In genomic region chr2:17620280-17620679, GRCh38 we compare ENCODE assay signal across 16 cellular contexts.
A peak's percentile ranks its signal among the peaks of the same experiment; 100 is the strongest.
DNase-seq lines count a peak whose midpoint lies in the region; ATAC-seq, FAIRE-seq and TF ChIP-seq lines count a peak whose summit lies in the region.
"Had no signal": no experiment of that assay in that cellular context is flagged by ENCODE, and none has a peak within 500 bp of the region (broad histone marks: within the 10 kb centered on the region; RNA-seq: fewer than 3 reads in every experiment).

No MANE protein-coding gene starts in this region.

- H3K79me1 ChIP-seq in H1 (ENCODE audit: low read depth, low read length): no peaks in the 10 kb centered on the region; the same call in 1 of the 2 replicates

- no peak overlapping the region for H2AK5ac ChIP-seq in H1 (ENCODE audit: low read depth, low read length)

- H3K36me3 ChIP-seq in H1 (ENCODE audit: control insufficient read depth in 2 of 4, insufficient read depth in 4 of 4, low read length in 3 of 4): no peaks in the 10 kb centered on the region; a peak in 1 of 8 replicates
- no peaks in the 10 kb centered on the region for H3K36me3 ChIP-seq in mucosa of descending colon (ENCODE audit: low read depth)
- H3K36me3 ChIP-seq: neutrophil, upper lobe of left lung had no signal

- no peak overlapping the region for H3K4me3 ChIP-seq in H1 (ENCODE audit: extremely low read depth in 1 of 4, insufficient read depth in 2 of 4, low read depth in 3 of 4, low read length in 4 of 4)
- H3K4me3 ChIP-seq in mucosa of descending colon: no peak overlapping the region
- H3K4me3 ChIP-seq: upper lobe of left lung had no signal

- no peak overlapping the region for H3K9ac ChIP-seq in H1 (replicated peaks in 1 of 4; ENCODE audit: extremely low read depth in 1 of 4, low read depth in 3 of 4, low read length in 3 of 4)

- no peak overlapping the region for H3K27ac Mint-ChIP-seq in activated T-cell treated with anti-CD3 and anti-CD28 coated beads, Interleukin-2, amount 50 U/mL, for 72 hours
- H3K27ac Mint-ChIP-seq: activated naive CD8-positive, alpha-beta T cell treated with anti-CD3 and anti-CD28 coated beads, Interleukin-2, amount 10 ng/mL, durations not matched to agents 7 days and 5 days; CD4-positive, alpha-beta memory T cell had no signal

- H2BK120ac ChIP-seq in H1 (replicated peaks; ENCODE audit: low read depth, low read length): no peak overlapping the region

- H3K9me3 ChIP-seq in H1 (ENCODE audit: insufficient read depth in 2 of 2, low read depth in 1 of 2, low read length in 1 of 2) (no peaks in the 10 kb centered on the region), mucosa of descending colon (no peaks in the 10 kb centered on the region)
- H3K9me3 ChIP-seq: neutrophil, upper lobe of left lung had no signal

- POLR2A ChIA-PET in H1 (lab: Charles Lee; ENCODE audit: partially characterized antibody): no interaction called here

- TF ChIP-seq CTCF in H1 (IDR thresholded peaks at IDR 0.05; ENCODE audit: control extremely low read depth in 1 of 3, insufficient read depth in 1 of 3, low read depth in 1 of 3, low read length in 3 of 3) (no peak), mucosa of descending colon (IDR thresholded peaks at IDR 0.05) (no peak)

- H3K36me3 Mint-ChIP-seq in activated T-cell treated with anti-CD3 and anti-CD28 coated beads, Interleukin-2, amount 50 U/mL, for 72 hours (ENCODE audit: insufficient read depth in 2 of 2): no peaks in the 10 kb centered on the region
- H3K36me3 Mint-ChIP-seq: activated naive CD8-positive, alpha-beta T cell treated with anti-CD3 and anti-CD28 coated beads, Interleukin-2, amount 10 ng/mL, durations not matched to agents 7 days and 5 days; CD4-positive, alpha-beta memory T cell had no signal

- H3K4me2 ChIP-seq in H1 (ENCODE audit: insufficient read depth in 1 of 2, low read depth in 2 of 2, low read length in 2 of 2): no peak overlapping the region; a peak in 1 of 4 replicates

- no peak overlapping the region for H2AFZ ChIP-seq in H1 (ENCODE audit: low read length)

- no peaks in the 10 kb centered on the region for H3K79me2 ChIP-seq in H1 (ENCODE audit: control insufficient read depth in 1 of 2, insufficient read depth in 2 of 2, low read length in 2 of 2)

- no peak for TF ChIP-seq POLR2A in H1 (IDR thresholded peaks at IDR 0.05; ENCODE audit: control extremely low read depth in 1 of 2, low read depth in 2 of 2, low read length in 2 of 2)

- CTCF ChIA-PET in H1 (lab: Charles Lee; ENCODE audit: partially characterized antibody): interaction anchor here (0.6 to 1.3 kb wide), 3 partner anchors 26 to 560 kb away, joined by 3 to 5 read pairs (median 3); no protein-coding TSS in a partner anchor

- no peak overlapping the region for H2BK5ac ChIP-seq in H1 (ENCODE audit: low read depth, low read length)

- no peaks in the 10 kb centered on the region for H3K4me1 Mint-ChIP-seq in activated T-cell treated with anti-CD3 and anti-CD28 coated beads, Interleukin-2, amount 50 U/mL, for 72 hours (ENCODE audit: low read depth)
- H3K4me1 Mint-ChIP-seq: CD4-positive, alpha-beta memory T cell had no signal

- H4K20me1 ChIP-seq in H1 (replicated peaks in 1 of 2; ENCODE audit: control insufficient read depth in 1 of 2, insufficient read depth in 2 of 2, low read length in 2 of 2): no peaks in the 10 kb centered on the region

- no peak overlapping the region for H3K14ac ChIP-seq in H1 (ENCODE audit: insufficient read length)

- no peak overlapping the region for H3K23ac ChIP-seq in H1 (ENCODE audit: insufficient read length)

- H3K23me2 ChIP-seq in H1 (ENCODE audit: low read depth, low read length): no peaks in the 10 kb centered on the region

- no peak overlapping the region for H2BK15ac ChIP-seq in H1 (ENCODE audit: low read length)

- H3K9me3 Mint-ChIP-seq in activated T-cell treated with anti-CD3 and anti-CD28 coated beads, Interleukin-2, amount 50 U/mL, for 72 hours: no peaks in the 10 kb centered on the region
- H3K9me3 Mint-ChIP-seq: activated naive CD8-positive, alpha-beta T cell treated with anti-CD3 and anti-CD28 coated beads, Interleukin-2, amount 10 ng/mL, durations not matched to agents 7 days and 5 days; CD4-positive, alpha-beta memory T cell had no signal

- intact Hi-C loops in mucosa of descending colon (cut with DNase I, micrococcal nuclease): no loop called here

- H3K27me3 Mint-ChIP-seq in activated T-cell treated with anti-CD3 and anti-CD28 coated beads, Interleukin-2, amount 50 U/mL, for 72 hours (ENCODE audit: low read depth): peaks cover 23% of the 10 kb centered on the region

- no peak overlapping the region for H3K4ac ChIP-seq in H1 (replicated peaks; ENCODE audit: insufficient read length, low read depth, low read length)

- no peak overlapping the region for H3K18ac ChIP-seq in H1 (ENCODE audit: extremely low read depth, low read length)

- H4K8ac ChIP-seq in H1 (ENCODE audit: extremely low read depth, insufficient read depth, low read length): no peak overlapping the region

- ATAC-seq in mucosa of descending colon (peak; percentile 49), GM18511 (IDR thresholded peaks at IDR 0.05; ENCODE audit: unreplicated experiment) (no peak), GM18858 (IDR thresholded peaks at IDR 0.05; ENCODE audit: unreplicated experiment) (no peak)
- ATAC-seq in activated T-cell treated with anti-CD3 and anti-CD28 coated beads, Interleukin-2, amount 50 U/mL, for 72 hours (replicated peaks in 1 of 2): no peak

- H3K4me1 ChIP-seq in H1 (replicated peaks in 1 of 4; ENCODE audit: control insufficient read depth in 3 of 4, insufficient read depth in 4 of 4, low read length in 3 of 4) (peaks cover 0 to 6% (median 4%) of the 10 kb centered on the region in 4 experiments; a peak in 6 of 7 replicates), mucosa of descending colon (ENCODE audit: low read depth) (no peaks in the 10 kb centered on the region)
- H3K4me1 ChIP-seq: upper lobe of left lung had no signal

- no peak for FAIRE-seq in H1 (lab: Jason Lieb, UNC)
- FAIRE-seq: endothelial cell of umbilical vein had no signal

- no peak for TF ChIP-seq EP300 in H1 (IDR thresholded peaks at IDR 0.05; ENCODE audit: borderline replicate concordance in 1 of 2, low read depth in 2 of 2, low read length in 2 of 2)

- no peak overlapping the region for H2BK20ac ChIP-seq in H1 (ENCODE audit: low read length)

- no peaks in the 10 kb centered on the region for H3K27me3 ChIP-seq in H1 (replicated peaks in 1 of 4; ENCODE audit: control insufficient read depth in 3 of 4, extremely low read depth in 1 of 4, insufficient read depth in 3 of 4, low read length in 3 of 4)
- H3K27me3 ChIP-seq: neutrophil, upper lobe of left lung had no signal

- H3K56ac ChIP-seq in H1 (replicated peaks; ENCODE audit: insufficient read length, low read depth, low read length): no peak overlapping the region

- no peak overlapping the region for H3K4me3 Mint-ChIP-seq in activated T-cell treated with anti-CD3 and anti-CD28 coated beads, Interleukin-2, amount 50 U/mL, for 72 hours
- H3K4me3 Mint-ChIP-seq: activated naive CD8-positive, alpha-beta T cell treated with anti-CD3 and anti-CD28 coated beads, Interleukin-2, amount 10 ng/mL, durations not matched to agents 7 days and 5 days; CD4-positive, alpha-beta memory T cell had no signal

- no peak overlapping the region for H2BK12ac ChIP-seq in H1 (ENCODE audit: low read depth, low read length)

- no peak overlapping the region for H4K91ac ChIP-seq in H1 (replicated peaks; ENCODE audit: insufficient read length, low read length)

- H3K27ac ChIP-seq in H1 (ENCODE audit: low read depth, low read length): no peak overlapping the region
- H3K27ac ChIP-seq: HL-60, neutrophil, upper lobe of left lung had no signal

- WGBS in H1 (ENCODE audit: extremely low coverage in 1 of 2, insufficient coverage in 1 of 2, insufficient read length in 1 of 2, insufficient replicate concordance in 2 of 2, low coverage in 1 of 2, low lambda C conversion rate in 2 of 2, missing lambda C conversion rate in 1 of 2), 2 experiments: 54% methylated on average over 6 of the region's 6 CpGs; no CpG with 5 or more reads in 1 of the 2 experiments

- no peak overlapping the region for H4K5ac ChIP-seq in H1 (ENCODE audit: insufficient read length, low read depth, low read length)

- no peak for TF ChIP-seq RAD21 in H1 (IDR thresholded peaks at IDR 0.05 in 1 of 2, conservative IDR thresholded peaks at IDR 0.05 in 1 of 2; ENCODE audit: low read depth in 2 of 2, low read length in 2 of 2)

- DNase-seq in EH (ENCODE audit: low read depth) (peak; percentile 43), NCI-H446 (lab: John Stamatoyannopoulos, UW) (peak; percentile 13 to 75), H1 (ENCODE audit: low read depth in 1 of 2, low spot score in 2 of 2) (no peak), mucosa of descending colon (peak in 2 of 3 donors; percentile 10 to 37), NCI-H2107 (lab: John Stamatoyannopoulos, UW) (no peak)
- no peak for DNase-seq in activated T-cell treated with anti-CD3 and anti-CD28 coated beads, Interleukin-2, amount 50 U/mL, for 72 hours
- DNase-seq: activated CD4-positive, alpha-beta T cell treated with anti-CD3 and anti-CD28 coated beads, Interleukin-2, amount 50 U/mL, for 4 hours; activated naive CD8-positive, alpha-beta T cell treated with anti-CD3 and anti-CD28 coated beads, Interleukin-2, amount 10 ng/mL, durations not matched to agents 7 days and 5 days; CD4-positive, alpha-beta memory T cell; NCI-H187 treated with DMSO at 0.1 percent for 48 hours; upper lobe of left lung had no signal

TF ChIP-seq in H1, 55 proteins besides CTCF, POLR2A, EP300 and RAD21:
- TF ChIP-seq RBBP5 (IDR thresholded peaks at IDR 0.05; ENCODE audit: borderline replicate concordance, low read depth, low read length): no peak
- peak; percentile 45; the same call in 1 of the 2 replicates for TF ChIP-seq MAX (IDR thresholded peaks at IDR 0.05)

Comparison
In these comparisons a context has a peak if more than half of its experiments do, and no peak if none do; other contexts are left out.
1. DNase-seq: peak in EH (single experiment), NCI-H446 (2 of 2) and mucosa of descending colon (2 of 3); none in H1 (0 of 2), NCI-H2107 (single experiment) and activated T-cell treated with anti-CD3 and anti-CD28 coated beads, Interleukin-2, amount 50 U/mL, for 72 hours (0 of 2).